ENCODE assay signal across 1 cellular context in genomic region chr6:71496018-71496800, GRCh38.
TF ChIP-seq lines count a peak whose summit lies in the region.

No MANE protein-coding gene starts in this region.

TF ChIP-seq in GM23338, 12 proteins besides CTCF, POLR2A, EP300 and RAD21 (continued from another document):
- no peak for TF ChIP-seq ZNF462 (CRISPR knock-in tag; IDR thresholded peaks at IDR 0.05)
- TF ChIP-seq, protein P1, sequence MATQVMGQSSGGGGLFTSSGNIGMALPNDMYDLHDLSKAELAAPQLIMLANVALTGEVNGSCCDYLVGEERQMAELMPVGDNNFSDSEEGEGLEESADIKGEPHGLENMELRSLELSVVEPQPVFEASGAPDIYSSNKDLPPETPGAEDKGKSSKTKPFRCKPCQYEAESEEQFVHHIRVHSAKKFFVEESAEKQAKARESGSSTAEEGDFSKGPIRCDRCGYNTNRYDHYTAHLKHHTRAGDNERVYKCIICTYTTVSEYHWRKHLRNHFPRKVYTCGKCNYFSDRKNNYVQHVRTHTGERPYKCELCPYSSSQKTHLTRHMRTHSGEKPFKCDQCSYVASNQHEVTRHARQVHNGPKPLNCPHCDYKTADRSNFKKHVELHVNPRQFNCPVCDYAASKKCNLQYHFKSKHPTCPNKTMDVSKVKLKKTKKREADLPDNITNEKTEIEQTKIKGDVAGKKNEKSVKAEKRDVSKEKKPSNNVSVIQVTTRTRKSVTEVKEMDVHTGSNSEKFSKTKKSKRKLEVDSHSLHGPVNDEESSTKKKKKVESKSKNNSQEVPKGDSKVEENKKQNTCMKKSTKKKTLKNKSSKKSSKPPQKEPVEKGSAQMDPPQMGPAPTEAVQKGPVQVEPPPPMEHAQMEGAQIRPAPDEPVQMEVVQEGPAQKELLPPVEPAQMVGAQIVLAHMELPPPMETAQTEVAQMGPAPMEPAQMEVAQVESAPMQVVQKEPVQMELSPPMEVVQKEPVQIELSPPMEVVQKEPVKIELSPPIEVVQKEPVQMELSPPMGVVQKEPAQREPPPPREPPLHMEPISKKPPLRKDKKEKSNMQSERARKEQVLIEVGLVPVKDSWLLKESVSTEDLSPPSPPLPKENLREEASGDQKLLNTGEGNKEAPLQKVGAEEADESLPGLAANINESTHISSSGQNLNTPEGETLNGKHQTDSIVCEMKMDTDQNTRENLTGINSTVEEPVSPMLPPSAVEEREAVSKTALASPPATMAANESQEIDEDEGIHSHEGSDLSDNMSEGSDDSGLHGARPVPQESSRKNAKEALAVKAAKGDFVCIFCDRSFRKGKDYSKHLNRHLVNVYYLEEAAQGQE (IDR thresholded peaks at IDR 0.05; ENCODE audit: unreplicated experiment), result no peak
